ENCODE assay signal across 8 cellular contexts in the genomic region with DNA sequence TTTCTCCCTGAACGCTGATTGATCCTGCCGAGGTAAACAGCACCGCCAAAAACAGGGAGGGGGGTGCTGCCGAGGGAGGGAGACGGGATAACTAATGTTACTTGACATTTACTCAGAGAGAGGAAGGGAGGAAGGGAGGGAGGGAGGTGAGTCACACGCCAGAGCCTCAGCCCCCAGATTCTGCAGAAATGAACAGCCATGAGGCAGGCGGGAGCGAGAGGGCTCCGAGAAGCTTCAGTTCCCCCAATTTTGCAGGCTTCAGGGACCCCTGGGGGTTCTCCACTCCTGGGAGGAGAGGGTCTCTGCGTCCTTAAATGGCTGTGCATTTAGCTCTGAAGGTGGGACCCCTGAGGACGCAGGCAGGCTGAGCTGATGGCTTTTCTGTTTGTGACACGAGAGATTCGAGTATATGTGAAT. TPM values are rescaled to one million over a fixed set of nuclear protein-coding genes. Genes with fewer than 3 reads are reported as not detected.
DNase-seq lines count a peak whose midpoint lies in the region; ATAC-seq, FAIRE-seq and TF ChIP-seq lines count a peak whose summit lies in the region.

No MANE protein-coding gene starts in this region.

- no peak overlapping the region for H3K27ac ChIP-seq in H1 (ENCODE audit: low read depth, low read length)

- peaks cover 0 to 3% of the 10 kb centered on the region in 2 experiments for H4K20me1 ChIP-seq in H1 (replicated peaks in 1 of 2; ENCODE audit: control insufficient read depth in 1 of 2, insufficient read depth in 2 of 2, low read length in 2 of 2)

- ATAC-seq in GM18517 (IDR thresholded peaks at IDR 0.05; ENCODE audit: unreplicated experiment): no peak
- no peak for ATAC-seq in GM21723 (IDR thresholded peaks at IDR 0.05; ENCODE audit: unreplicated experiment)

- no peak overlapping the region for H2AK5ac ChIP-seq in H1 (ENCODE audit: low read depth, low read length)

- no peak overlapping the region for H2BK5ac ChIP-seq in H1 (ENCODE audit: low read depth, low read length)

- H2AFZ ChIP-seq in H1 (ENCODE audit: low read length): no peak overlapping the region

- H3K4ac ChIP-seq in H1 (replicated peaks; ENCODE audit: insufficient read length, low read depth, low read length): no peak overlapping the region

- no peaks in the 10 kb centered on the region for H3K9me3 ChIP-seq in H1 (ENCODE audit: insufficient read depth in 2 of 2, low read depth in 1 of 2, low read length in 1 of 2)
- no peaks in the 10 kb centered on the region for H3K9me3 ChIP-seq in HAP-1

- peaks cover 0 to 10% (median 4%) of the 10 kb centered on the region in 4 experiments; a peak in 5 of 7 replicates for H3K4me1 ChIP-seq in H1 (replicated peaks in 1 of 4; ENCODE audit: control insufficient read depth in 3 of 4, insufficient read depth in 4 of 4, low read length in 3 of 4)
- no peaks in the 10 kb centered on the region for H3K4me1 ChIP-seq in HAP-1

- H3K27ac Mint-ChIP-seq in activated CD4-positive, alpha-beta T cell treated with anti-CD3 and anti-CD28 coated beads, Interleukin-2, amount 10 ng/mL, durations not matched to agents 7 days and 5 days: peak overlapping the region; percentile 92

- H3K4me1 Mint-ChIP-seq in activated CD4-positive, alpha-beta T cell treated with anti-CD3 and anti-CD28 coated beads, Interleukin-2, amount 10 ng/mL, durations not matched to agents 7 days and 5 days: peaks cover 64% of the 10 kb centered on the region

- no peak overlapping the region for H4K8ac ChIP-seq in H1 (ENCODE audit: extremely low read depth, insufficient read depth, low read length)

- peaks cover 16% of the 10 kb centered on the region for H3K9me3 Mint-ChIP-seq in activated CD4-positive, alpha-beta T cell treated with anti-CD3 and anti-CD28 coated beads, Interleukin-2, amount 10 ng/mL, durations not matched to agents 7 days and 5 days

- TF ChIP-seq RAD21 in H1 (IDR thresholded peaks at IDR 0.05 in 1 of 2, conservative IDR thresholded peaks at IDR 0.05 in 1 of 2; ENCODE audit: low read depth in 2 of 2, low read length in 2 of 2): no peak

- no peak overlapping the region for H2BK120ac ChIP-seq in H1 (replicated peaks; ENCODE audit: low read depth, low read length)

- no peak for FAIRE-seq in H1 (lab: Jason Lieb, UNC)

- no peak overlapping the region for H4K5ac ChIP-seq in H1 (ENCODE audit: insufficient read length, low read depth, low read length)

- DNase-seq in LHCN-M2 (ENCODE audit: low read depth): peak; percentile 30
- peak; percentile 36 for DNase-seq in activated CD4-positive, alpha-beta T cell treated with anti-CD3 and anti-CD28 coated beads, Interleukin-2, amount 10 ng/mL, durations not matched to agents 7 days and 5 days
- DNase-seq in H1 (ENCODE audit: low read depth in 1 of 2, low spot score in 2 of 2): no peak
- DNase-seq in stimulated activated CD4-positive, alpha-beta T cell treated with anti-CD3 and anti-CD28 coated beads, Interleukin-15, amount 100 ng/mL, for 48 hours (ENCODE audit: low read depth in 2 of 2): peak; percentile 52 to 58
- no peak for DNase-seq in HAP-1 (ENCODE audit: low spot score in 2 of 2)
- no peak for DNase-seq in NCI-H2081 treated with DMSO at 0.1 percent for 48 hours (lab: John Stamatoyannopoulos, UW)

- in situ Hi-C loops in HAP-1 (cut with MboI; ENCODE audit: low sequenced_read_pairs): no loop called here

- no peak for TF ChIP-seq CTCF in H1 (IDR thresholded peaks at IDR 0.05; ENCODE audit: control extremely low read depth in 1 of 3, insufficient read depth in 1 of 3, low read depth in 1 of 3, low read length in 3 of 3)

- H3K36me3 Mint-ChIP-seq in activated CD4-positive, alpha-beta T cell treated with anti-CD3 and anti-CD28 coated beads, Interleukin-2, amount 10 ng/mL, durations not matched to agents 7 days and 5 days (ENCODE audit: low read depth): peaks cover 17% of the 10 kb centered on the region

- H3K18ac ChIP-seq in H1 (ENCODE audit: extremely low read depth, low read length): no peak overlapping the region

- H2BK12ac ChIP-seq in H1 (ENCODE audit: low read depth, low read length): no peak overlapping the region

- H3K36me3 ChIP-seq in H1 (ENCODE audit: control insufficient read depth in 2 of 4, insufficient read depth in 4 of 4, low read length in 3 of 4) (no peaks in the 10 kb centered on the region), HAP-1 (replicated peaks) (no peaks in the 10 kb centered on the region)

- no peak overlapping the region for H2BK20ac ChIP-seq in H1 (ENCODE audit: low read length)

- H3K4me2 ChIP-seq in H1 (ENCODE audit: insufficient read depth in 1 of 2, low read depth in 2 of 2, low read length in 2 of 2): peak overlapping the region; percentile 20 to 32; a peak in 2 of 4 replicates

- WGBS in H1 (ENCODE audit: extremely low coverage in 1 of 2, insufficient coverage in 1 of 2, insufficient read length in 1 of 2, insufficient replicate concordance in 2 of 2, low coverage in 1 of 2, low lambda C conversion rate in 2 of 2, missing lambda C conversion rate in 1 of 2), 2 experiments: 46% methylated on average over 13 of the region's 13 CpGs; no CpG with 5 or more reads in 1 of the 2 experiments

- CTCF ChIA-PET in activated CD4-positive, alpha-beta T cell treated with anti-CD3 and anti-CD28 coated beads, Interleukin-2, amount 10 ng/mL, durations not matched to agents 7 days and 5 days (lab: Charles Lee): interaction anchor here (0.9 to 3.0 kb wide), 2 partner anchors 62 to 106 kb away, joined by 3 to 8 read pairs; no protein-coding TSS in a partner anchor
- CTCF ChIA-PET in H1 (lab: Charles Lee; ENCODE audit: partially characterized antibody): interaction anchor here (1.1 to 3.1 kb wide), 10 partner anchors 7 to 387 kb away, joined by 3 to 14 read pairs (median 4); no protein-coding TSS in a partner anchor

- no peaks in the 10 kb centered on the region for H3K27me3 Mint-ChIP-seq in activated CD4-positive, alpha-beta T cell treated with anti-CD3 and anti-CD28 coated beads, Interleukin-2, amount 10 ng/mL, durations not matched to agents 7 days and 5 days

- TF ChIP-seq EP300 in H1 (IDR thresholded peaks at IDR 0.05; ENCODE audit: borderline replicate concordance in 1 of 2, low read depth in 2 of 2, low read length in 2 of 2): no peak

- TF ChIP-seq POLR2A in H1 (IDR thresholded peaks at IDR 0.05; ENCODE audit: control extremely low read depth in 1 of 2, low read depth in 2 of 2, low read length in 2 of 2): no peak

- no peak overlapping the region for H3K4me3 ChIP-seq in H1 (ENCODE audit: extremely low read depth in 1 of 4, insufficient read depth in 2 of 4, low read depth in 3 of 4, low read length in 4 of 4)
- H3K4me3 ChIP-seq in HAP-1: no peak overlapping the region

- H4K91ac ChIP-seq in H1 (replicated peaks; ENCODE audit: insufficient read length, low read length): no peak overlapping the region

- no peak overlapping the region for H3K23ac ChIP-seq in H1 (ENCODE audit: insufficient read length)

- no peak overlapping the region for H3K14ac ChIP-seq in H1 (ENCODE audit: insufficient read length)

- H3K23me2 ChIP-seq in H1 (ENCODE audit: low read depth, low read length): peaks cover 9% of the 10 kb centered on the region; the same call in 1 of the 2 replicates

- POLR2A ChIA-PET in activated CD4-positive, alpha-beta T cell treated with anti-CD3 and anti-CD28 coated beads, Interleukin-2, amount 10 ng/mL, durations not matched to agents 7 days and 5 days (lab: Charles Lee): no interaction called here
- POLR2A ChIA-PET in H1 (lab: Charles Lee; ENCODE audit: partially characterized antibody): interaction anchor here (1.1 to 1.8 kb wide), 6 partner anchors 9 to 108 kb away, joined by 3 to 7 read pairs (median 4); no protein-coding TSS in a partner anchor

- H3K56ac ChIP-seq in H1 (replicated peaks; ENCODE audit: insufficient read length, low read depth, low read length): no peak overlapping the region

- no peaks in the 10 kb centered on the region for H3K79me2 ChIP-seq in H1 (ENCODE audit: control insufficient read depth in 1 of 2, insufficient read depth in 2 of 2, low read length in 2 of 2)

- no peaks in the 10 kb centered on the region for H3K79me1 ChIP-seq in H1 (ENCODE audit: low read depth, low read length)

- 0 out of 7 replicates have a peak, but pooled peaks cover 0 to 4% (median 0%) of the 10 kb centered on the region in 4 experiments for H3K27me3 ChIP-seq in H1 (replicated peaks in 1 of 4; ENCODE audit: control insufficient read depth in 3 of 4, extremely low read depth in 1 of 4, insufficient read depth in 3 of 4, low read length in 3 of 4)
- no peaks in the 10 kb centered on the region for H3K27me3 ChIP-seq in HAP-1 (ENCODE audit: low read depth)

- no peak overlapping the region for H2BK15ac ChIP-seq in H1 (ENCODE audit: low read length)

- H3K4me3 Mint-ChIP-seq in activated CD4-positive, alpha-beta T cell treated with anti-CD3 and anti-CD28 coated beads, Interleukin-2, amount 10 ng/mL, durations not matched to agents 7 days and 5 days: peak overlapping the region; percentile 80

- no peak overlapping the region for H3K9ac ChIP-seq in H1 (replicated peaks in 1 of 4; ENCODE audit: extremely low read depth in 1 of 4, low read depth in 3 of 4, low read length in 3 of 4)

TF ChIP-seq in H1, 55 proteins besides CTCF, POLR2A, EP300 and RAD21:
- TF ChIP-seq JUND (IDR thresholded peaks at IDR 0.05; ENCODE audit: low read length) (peak; percentile 54; the same call in 1 of the 2 replicates), ZNF274 (IDR thresholded peaks at IDR 0.05; ENCODE audit: borderline replicate concordance, extremely low read depth, low read length) (no peak), KDM1A (IDR thresholded peaks at IDR 0.05; ENCODE audit: borderline replicate concordance, low read length) (no peak)
- TF ChIP-seq, protein P1, sequence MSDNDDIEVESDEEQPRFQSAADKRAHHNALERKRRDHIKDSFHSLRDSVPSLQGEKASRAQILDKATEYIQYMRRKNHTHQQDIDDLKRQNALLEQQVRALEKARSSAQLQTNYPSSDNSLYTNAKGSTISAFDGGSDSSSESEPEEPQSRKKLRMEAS (IDR thresholded peaks at IDR 0.05): no peak

RNA-seq across cellular contexts. Expression of a gene that starts 59.1 kb away (rescaled TPM):
- 10.7 and 12.5 TPM in 2 replicates for total RNA-seq in LHCN-M2 (2014; rRNA removed)
- 5.1 TPM for polyA plus RNA-seq in LHCN-M2 (2012)
- total RNA-seq in activated CD4-positive, alpha-beta T cell treated with anti-CD3 and anti-CD28 coated beads, Interleukin-2, amount 10 ng/mL, durations not matched to agents 7 days and 5 days: 1 to 10 TPM; 1.8 to 2.3 TPM
- 1.0 and 1.2 TPM in 2 replicates for total RNA-seq in H1 (2021; fragmentation: NEBNext Ultra II Directional; extraction: Animal tissue kit (Norgen Biotek cat#: 25700))
- polyA plus RNA-seq in H1 (2011; rRNA removed): 0.65 and 0.96 TPM in 2 replicates
- 0.62 TPM for polyA plus RNA-seq in H1 (2011; cell fraction: cytosol; rRNA removed)
- 1.7 TPM for polyA plus RNA-seq in H1 (2011; cell fraction: nucleus; rRNA removed)
- 0.25 to 0.47 TPM (median 0.34 TPM) in 4 replicates for polyA plus RNA-seq in H1 (2012, experiment 1 of 2)
- polyA plus RNA-seq in H1 (2012, experiment 2 of 2): 0.16 TPM
- polyA plus RNA-seq in H1 (2013, experiment 1 of 2): 0.36 TPM
- polyA plus RNA-seq in H1 (2013, experiment 2 of 2): 0.48 TPM
- 0.22 and 0.27 TPM in 2 replicates for polyA minus RNA-seq in H1 (2011; rRNA and poly(A)+ RNA removed)
- 0.66 TPM for polyA minus RNA-seq in H1 (2011; cell fraction: cytosol; rRNA and poly(A)+ RNA removed)
- 6.8 TPM for polyA minus RNA-seq in H1 (2011; cell fraction: nucleus; rRNA and poly(A)+ RNA removed)

Comparison
In these comparisons a context has a peak if more than half of its experiments do, and no peak if none do; other contexts are left out.
1. DNase-seq: peak in LHCN-M2 (single experiment), activated CD4-positive, alpha-beta T cell treated with anti-CD3 and anti-CD28 coated beads, Interleukin-2, amount 10 ng/mL, durations not matched to agents 7 days and 5 days (single experiment) and stimulated activated CD4-positive, alpha-beta T cell treated with anti-CD3 and anti-CD28 coated beads, Interleukin-15, amount 100 ng/mL, for 48 hours (2 of 2); none in H1 (0 of 2), HAP-1 (0 of 2) and NCI-H2081 treated with DMSO at 0.1 percent for 48 hours (single experiment).